In the genomic region with DNA sequence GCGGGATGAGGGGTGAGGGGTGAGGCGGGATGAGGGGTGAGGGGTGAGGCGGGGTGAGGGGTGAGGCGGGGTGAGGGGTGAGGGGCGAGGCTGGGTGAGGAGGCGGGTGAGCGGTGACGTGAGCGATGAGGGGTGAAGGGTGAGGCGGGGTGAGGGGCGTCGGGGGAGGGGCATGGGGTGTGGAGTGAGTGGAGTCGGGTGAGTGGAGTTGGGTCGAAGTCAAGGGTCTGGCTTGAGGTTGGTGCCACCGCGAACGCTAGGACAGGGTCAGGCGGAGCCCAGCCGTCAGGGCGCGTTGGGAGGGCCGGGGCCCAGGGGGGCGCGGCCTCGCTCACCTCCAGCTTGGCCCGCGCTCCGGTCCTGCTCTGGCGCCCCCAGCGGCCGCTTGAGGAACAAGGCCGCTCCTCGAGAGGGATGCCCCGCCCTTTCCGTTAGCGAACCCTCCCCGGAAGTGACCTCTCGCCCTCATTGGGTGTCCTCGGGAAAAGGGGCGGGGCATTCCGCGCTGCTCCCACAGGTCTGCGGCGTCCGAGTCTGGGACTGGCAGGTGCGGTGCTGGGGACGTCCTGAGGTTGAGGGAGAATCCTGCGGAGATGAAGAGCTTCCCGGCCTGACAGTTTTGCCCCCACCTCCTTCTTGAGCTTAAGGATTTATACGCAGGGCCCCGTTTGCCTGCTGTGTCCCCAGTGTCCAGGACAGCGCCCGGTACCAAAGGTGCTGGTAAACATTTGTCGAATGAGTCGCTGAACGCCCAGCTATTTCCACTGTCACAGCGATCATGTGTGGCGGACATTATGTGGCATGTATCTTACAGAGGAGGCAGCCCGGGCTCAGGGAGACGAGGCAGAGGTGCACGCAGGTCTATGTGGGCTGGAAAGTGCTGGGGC, we compare ENCODE assay signal across 8 cellular contexts. TPM values are rescaled to one million over a fixed set of nuclear protein-coding genes. Genes with fewer than 3 reads are reported as not detected.
DNase-seq lines count a peak whose midpoint lies in the region; ATAC-seq, FAIRE-seq and TF ChIP-seq lines count a peak whose summit lies in the region.

A gene with protein sequence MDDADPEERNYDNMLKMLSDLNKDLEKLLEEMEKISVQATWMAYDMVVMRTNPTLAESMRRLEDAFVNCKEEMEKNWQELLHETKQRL (minus strand): TSS at position 397 of the 887 bp plus-strand sequence. CDS start 6,514 bp downstream, outside the sequence.

- peak within 1 kb of the TSS; percentile 77 for H3K27ac Mint-ChIP-seq in activated naive CD8-positive, alpha-beta T cell

- no peaks in the 10 kb centered on the region for H3K36me3 ChIP-seq in SK-N-SH (replicated peaks in 1 of 2; ENCODE audit: control insufficient read depth in 1 of 2, insufficient read depth in 2 of 2, low read length in 1 of 2)
- no peaks in the 10 kb centered on the region for H3K36me3 ChIP-seq in pancreas
- no peaks in the 10 kb centered on the region for H3K36me3 ChIP-seq in tibial artery

- peak within 1 kb of the TSS; percentile 93 for H3K4me2 ChIP-seq in SK-N-SH

- POLR2A ChIA-PET in SK-N-SH (lab: Yijun Ruan, JAX): interaction anchor here (1.0 to 2.7 kb wide), 5 partner anchors 13 to 39 kb away, joined by 4 to 12 read pairs (median 7); partner anchors contain the start of genes KLHDC7B and SCO2

- no peaks in the 10 kb centered on the region for H3K9me3 Mint-ChIP-seq in activated naive CD8-positive, alpha-beta T cell (ENCODE audit: low read depth)

- TF ChIP-seq CTCF in GM10266 (IDR thresholded peaks at IDR 0.05; ENCODE audit: control insufficient read depth, insufficient read depth, low read depth, missing control alignments) (peak; percentile 96), SK-N-SH (IDR thresholded peaks at IDR 0.05) (peak; percentile 79), pancreas (IDR thresholded peaks at IDR 0.05) (peak; percentile 97 to 99 (median 98)), tibial artery (IDR thresholded peaks at IDR 0.05) (peak; percentile 92 to 97)

- FAIRE-seq in pancreas (lab: Jason Lieb, UNC): no peak

- H3K27me3 ChIP-seq in SK-N-SH (ENCODE audit: insufficient read depth) (no peaks in the 10 kb centered on the region), pancreas (no peaks in the 10 kb centered on the region), tibial artery (peaks cover 0 to 10% of the 10 kb centered on the region in 2 donors)

- no peaks in the 10 kb centered on the region for H4K20me1 ChIP-seq in SK-N-SH (ENCODE audit: insufficient read depth)

- peak within 1 kb of the TSS; percentile 97 for H2AFZ ChIP-seq in SK-N-SH (ENCODE audit: low read depth)

- no peaks in the 10 kb centered on the region for H3K36me3 Mint-ChIP-seq in activated naive CD8-positive, alpha-beta T cell

- TF ChIP-seq EP300 in SK-N-SH (IDR thresholded peaks at IDR 0.05; ENCODE audit: borderline replicate concordance in 1 of 2, low read depth in 1 of 2, low read length in 1 of 2): no peak

- H3K27me3 Mint-ChIP-seq in activated naive CD8-positive, alpha-beta T cell: no peaks in the 10 kb centered on the region

- DNase-seq in GM10266 (ENCODE audit: extremely low spot score): peak; percentile 98
- DNase-seq in NCI-H1092 (lab: John Stamatoyannopoulos, UW): peak; percentile 80
- DNase-seq in SK-N-SH: peak; percentile 97
- peak; percentile 99 for DNase-seq in Right ventricle myocardium inferior (ENCODE audit: missing footprints)
- DNase-seq in pancreas: peak; percentile 97 to 100 (median 98)
- DNase-seq in tibial artery: peak; percentile 95 to 97

- peak; percentile 65 for TF ChIP-seq RAD21 in SK-N-SH (IDR thresholded peaks at IDR 0.05; ENCODE audit: low read length)

- H3K9me2 ChIP-seq in SK-N-SH: no peaks in the 10 kb centered on the region

- H3K4me3 Mint-ChIP-seq in activated naive CD8-positive, alpha-beta T cell: peak within 1 kb of the TSS; percentile 94

- no peaks in the 10 kb centered on the region for H3F3A ChIP-seq in SK-N-SH (replicated peaks; ENCODE audit: insufficient read depth)

- H3K4me1 ChIP-seq in SK-N-SH (ENCODE audit: control insufficient read depth in 1 of 2, insufficient read depth in 2 of 2, low read depth in 1 of 2, low read length in 1 of 2): peaks cover 0 to 4% of the 10 kb centered on the region in 2 experiments; a peak in 1 of 4 replicates
- H3K4me1 ChIP-seq in pancreas: peaks cover 0 to 3% (median 0%) of the 10 kb centered on the region in 3 donors
- peaks cover 0 to 11% (median 7%) of the 10 kb centered on the region in 4 donors for H3K4me1 ChIP-seq in tibial artery

- ATAC-seq in HG02588 (IDR thresholded peaks at IDR 0.05; ENCODE audit: unreplicated experiment) (peak; percentile 94), Right ventricle myocardium inferior (peak; percentile 97), pancreas (peak; percentile 98 to 99 (median 98))

- no peak within 1 kb of the TSS; a peak in 2 of 4 replicates for H3K27ac ChIP-seq in SK-N-SH (ENCODE audit: low read depth in 2 of 2, low read length in 1 of 2)
- H3K27ac ChIP-seq in pancreas: peak within 1 kb of the TSS; percentile 59 to 91 (median 82)
- H3K27ac ChIP-seq in tibial artery: peak within 1 kb of the TSS in 1 of 2 donors; percentile 25

- H3K79me2 ChIP-seq in SK-N-SH (ENCODE audit: insufficient read depth): no peaks in the 10 kb centered on the region

- H3K4me3 ChIP-seq in SK-N-SH (ENCODE audit: low read depth in 2 of 2, low read length in 1 of 2) (peak within 1 kb of the TSS; percentile 62 to 96), pancreas (peak within 1 kb of the TSS; percentile 25 to 70 (median 36)), tibial artery (peak within 1 kb of the TSS; percentile 52 to 64)

- CTCF ChIA-PET in SK-N-SH (lab: Yijun Ruan, JAX): interaction anchor here (0.6 to 4.9 kb wide), 32 partner anchors 10 to 260 kb away, joined by 3 to 73 read pairs (median 6); partner anchors contain the start of genes CHKB, CPT1B, KLHDC7B and LMF2

- H3K9me3 ChIP-seq in SK-N-SH (no peaks in the 10 kb centered on the region), pancreas (no peaks in the 10 kb centered on the region), tibial artery (no peaks in the 10 kb centered on the region)

- intact Hi-C loops in Right ventricle myocardium inferior (cut with DNase I): loop anchor here (1.0 kb wide), 1 partner anchor 16 kb away; the partner anchor contains the start of gene CPT1B
- intact Hi-C loops in pancreas (cut with DNase I): no loop called here
- intact Hi-C loops in tibial artery (cut with DNase I; ENCODE audit: low total_unique reads): no loop called here

- peak within 1 kb of the TSS; percentile 32; the same call in 1 of the 2 replicates for H3K9ac ChIP-seq in SK-N-SH

- WGBS in SK-N-SH (ENCODE audit: low lambda C conversion rate): 4% methylated on average over 35 of the region's 61 CpGs
- WGBS in pancreas, 2 donors: 1 to 2% methylated on average over 55 to 60 of the region's 61 CpGs

- peaks cover 13% of the 10 kb centered on the region for H3K4me1 Mint-ChIP-seq in activated naive CD8-positive, alpha-beta T cell (ENCODE audit: low read depth)

TF ChIP-seq in SK-N-SH, 30 proteins besides CTCF, POLR2A, EP300 and RAD21 (continues in another document):
- TF ChIP-seq GABPA (IDR thresholded peaks at IDR 0.05; ENCODE audit: low read depth): peak; percentile 75
- no peak for TF ChIP-seq TEAD4 (IDR thresholded peaks at IDR 0.05; ENCODE audit: borderline replicate concordance, insufficient read depth)
- TF ChIP-seq POLR2AphosphoS5 (IDR thresholded peaks at IDR 0.05; ENCODE audit: low read depth, low read length): peak; percentile 70; the same call in 1 of the 2 replicates
- TF ChIP-seq TAF1 (IDR thresholded peaks at IDR 0.05; ENCODE audit: borderline replicate concordance, low read depth, low read length): peak; percentile 22; the same call in 1 of the 2 replicates
- no peak for TF ChIP-seq RXRA (IDR thresholded peaks at IDR 0.05; ENCODE audit: borderline replicate concordance, low read depth)
- no peak for TF ChIP-seq REST (IDR thresholded peaks at IDR 0.05; ENCODE audit: low read depth, low read length)
- peak; percentile 47 for TF ChIP-seq RCOR1 (IDR thresholded peaks at IDR 0.05; ENCODE audit: low read length)
- TF ChIP-seq SMC3 (IDR thresholded peaks at IDR 0.05; ENCODE audit: low read depth, low read length): peak; percentile 26; the same call in 1 of the 2 replicates
- 0 out of 2 replicates have a peak, but pooled peaks have one; percentile 29 for TF ChIP-seq RFX5 (IDR thresholded peaks at IDR 0.05; ENCODE audit: low read length)
- 0 out of 2 replicates have a peak, but pooled peaks have one; percentile 4 for TF ChIP-seq MAX (IDR thresholded peaks at IDR 0.05; ENCODE audit: low read depth)
- peak; percentile 63 for TF ChIP-seq MXI1 (IDR thresholded peaks at IDR 0.05; ENCODE audit: low read depth, low read length)

RNA-seq across cellular contexts. Expression of the gene that starts here (rescaled TPM):
- polyA plus RNA-seq in SK-N-SH (2012; rRNA removed) (2.1 and 3.6 TPM in 2 replicates), pancreas (under 1 TPM; 0.45 to 0.80 TPM)
- 4.5 and 6.4 TPM in 2 replicates for polyA plus RNA-seq in SK-N-SH (2012; cell fraction: cytosol; rRNA removed)
- 0.91 and 1.9 TPM in 2 replicates for polyA plus RNA-seq in SK-N-SH (2012; cell fraction: nucleus; rRNA removed)
- total RNA-seq in Right ventricle myocardium inferior (not detected), pancreas (under 1 TPM in 1 of 6 donors, not detected in 5; 0.63 TPM)

Comparison
In these comparisons a context has a peak if more than half of its experiments do, and no peak if none do; other contexts are left out.
1. Peak in DNase-seq and ATAC-seq in Right ventricle myocardium inferior; RNA of the gene not detected or under 1 TPM.
2. Peak in DNase-seq, ATAC-seq, H3K4me3 ChIP-seq and H3K27ac ChIP-seq in pancreas; RNA of the gene not detected or under 1 TPM.